Comparison of ENCODE assay signal across 1 cellular context in genomic region chr10:79533168-79533902, GRCh38.
A peak's percentile ranks its signal among the peaks of the same experiment; 100 is the strongest.
TF ChIP-seq lines count a peak whose summit lies in the region.
"Not testable (repeated sequence)": the region's sequence is repeated elsewhere in the genome, so short reads cannot be mapped to it uniquely, and the experiment has no call there.

No MANE protein-coding gene starts in this region.

TF ChIP-seq in K562, 482 proteins besides CTCF, POLR2A, EP300 and RAD21:
- TF ChIP-seq ZNF316 (IDR thresholded peaks at IDR 0.05) (0 out of 2 replicates have a peak, but pooled peaks have one; percentile 10), C11orf30 (IDR thresholded peaks at IDR 0.05; ENCODE audit: low read depth) (peak; percentile 13; the same call in 1 of the 2 replicates), ZNF121 (CRISPR knock-in tag; conservative IDR thresholded peaks at IDR 0.05) (peak; percentile 91), NR2C2 (tag; IDR thresholded peaks at IDR 0.05) (peak; percentile 37; the same call in 1 of the 2 replicates), NFIC (IDR thresholded peaks at IDR 0.05) (peak; percentile 63), NR2C1 (IDR thresholded peaks at IDR 0.05) (peak; percentile 35; the same call in 1 of the 2 replicates), NR2C1 (tag; IDR thresholded peaks at IDR 0.05) (peak; percentile 62)
- TF ChIP-seq, protein P1, sequence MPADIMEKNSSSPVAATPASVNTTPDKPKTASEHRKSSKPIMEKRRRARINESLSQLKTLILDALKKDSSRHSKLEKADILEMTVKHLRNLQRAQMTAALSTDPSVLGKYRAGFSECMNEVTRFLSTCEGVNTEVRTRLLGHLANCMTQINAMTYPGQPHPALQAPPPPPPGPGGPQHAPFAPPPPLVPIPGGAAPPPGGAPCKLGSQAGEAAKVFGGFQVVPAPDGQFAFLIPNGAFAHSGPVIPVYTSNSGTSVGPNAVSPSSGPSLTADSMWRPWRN (IDR thresholded peaks at IDR 0.05; ENCODE audit: low read depth): peak; percentile 92; the same call in 1 of the 2 replicates
- not testable (repeated sequence) for TF ChIP-seq NR2C2 (CRISPR knock-in tag; IDR thresholded peaks at IDR 0.05)
